ENCODE assay signal across 8 cellular contexts in genomic region chr3:172096881-172097420, GRCh38. TPM values are rescaled to one million over a fixed set of nuclear protein-coding genes. Genes with fewer than 3 reads are reported as not detected.
DNase-seq lines count a peak whose midpoint lies in the region; ATAC-seq and TF ChIP-seq lines count a peak whose summit lies in the region.

No MANE protein-coding gene starts in this region.

- H3K36me3 Mint-ChIP-seq in GM23338 (ENCODE audit: low read depth): peaks cover 4% of the 10 kb centered on the region; the same call in 2 of the 3 replicates
- H3K36me3 Mint-ChIP-seq in osteocyte (ENCODE audit: unreplicated experiment): peaks cover 10% of the 10 kb centered on the region

- no peaks in the 10 kb centered on the region for H3F3A ChIP-seq in GM23338 (replicated peaks; ENCODE audit: low read depth)

- H3K79me2 ChIP-seq in GM23338 (replicated peaks; ENCODE audit: insufficient read depth): peaks cover 92% of the 10 kb centered on the region

- POLR2A ChIA-PET in Panc1 (lab: Charles Lee): interaction anchor here (0.7 kb wide), 1 partner anchor 12 kb away, joined by 6 read pairs; no protein-coding TSS in a partner anchor

- no peaks in the 10 kb centered on the region for H3K9me3 Mint-ChIP-seq in GM23338
- H3K9me3 Mint-ChIP-seq in osteocyte (ENCODE audit: unreplicated experiment): no peaks in the 10 kb centered on the region

- no peaks in the 10 kb centered on the region for H3K9me2 ChIP-seq in GM23338 (ENCODE audit: insufficient read depth)

- H3K4me3 ChIP-seq in GM23338: no peak overlapping the region
- H3K4me3 ChIP-seq in Panc1 (ENCODE audit: low read depth in 2 of 2, low read length in 2 of 2): no peak overlapping the region

- no peak overlapping the region for H3K4me2 ChIP-seq in GM23338

- in situ Hi-C loops in Panc1 (cut with HindIII; ENCODE audit: low pct_unique_long_range_greater_than_20kb, low sequenced_read_pairs): no loop called here

- H3K27me3 ChIP-seq in GM23338 (ENCODE audit: insufficient read depth) (no peaks in the 10 kb centered on the region), Panc1 (ENCODE audit: control insufficient read depth, insufficient read depth, low read length) (no peaks in the 10 kb centered on the region)

- H3K4me1 Mint-ChIP-seq in GM23338: peaks cover 62% of the 10 kb centered on the region
- H3K4me1 Mint-ChIP-seq in osteocyte (ENCODE audit: unreplicated experiment): peaks cover 70% of the 10 kb centered on the region

- DNase-seq in GM23338 (ENCODE audit: low spot score) (peak; percentile 42), Panc1 (ENCODE audit: low read depth, low spot score) (no peak), fibroblast of peridontal ligament (ENCODE audit: extremely low read depth) (peak; percentile 67), osteocyte (ENCODE audit: extremely low spot score, unreplicated experiment) (no peak), SHP77 treated with DMSO at 0.1 percent for 48 hours (lab: John Stamatoyannopoulos, UW) (no peak)
- DNase-seq in NK-92 treated with Interleukin-12 subunit alpha and Interleukin-12 subunit beta, amount 100 ng/mL, for 24 hours (lab: John Stamatoyannopoulos, UW): no peak
- DNase-seq in effector CD8-positive, alpha-beta T cell (lab: John Stamatoyannopoulos, UW): no peak

- intact Hi-C loops in Panc1 (cut with micrococcal nuclease; ENCODE audit: unreplicated experiment): no loop called here

- H3K4me1 ChIP-seq in GM23338 (ENCODE audit: insufficient read depth): peaks cover 52% of the 10 kb centered on the region
- peaks cover 79% of the 10 kb centered on the region for H3K4me1 ChIP-seq in Panc1 (ENCODE audit: control insufficient read depth, insufficient read depth, low read length)

- TF ChIP-seq CTCF in GM23338 (conservative IDR thresholded peaks at IDR 0.05; ENCODE audit: low read depth in 2 of 2): no peak
- TF ChIP-seq CTCF in Panc1 (IDR thresholded peaks at IDR 0.05): no peak
- TF ChIP-seq CTCF in osteocyte (IDR thresholded peaks at IDR 0.05): no peak

- H3K27me3 Mint-ChIP-seq in GM23338 (ENCODE audit: insufficient read depth, low read depth, poor library complexity) (no peaks in the 10 kb centered on the region), osteocyte (ENCODE audit: unreplicated experiment) (no peaks in the 10 kb centered on the region)

- H3K27ac Mint-ChIP-seq in GM23338 (no peak overlapping the region), osteocyte (ENCODE audit: unreplicated experiment) (peak overlapping the region; percentile 79)

- no TSS peak for BruUV-seq in Panc1 (replicated peaks; lab: Mats Ljungman, UMichigan)

- H3K9me3 ChIP-seq in Panc1 (ENCODE audit: control insufficient read depth, insufficient read depth, low read depth, low read length): no peaks in the 10 kb centered on the region

- H3K27ac ChIP-seq in GM23338 (ENCODE audit: low read depth): no peak overlapping the region
- peak overlapping the region; percentile 74 for H3K27ac ChIP-seq in Panc1 (ENCODE audit: low read length)

- H3K4me3 Mint-ChIP-seq in GM23338 (no peak overlapping the region), osteocyte (ENCODE audit: unreplicated experiment) (no peak overlapping the region)

- H3K36me3 ChIP-seq in GM23338 (ENCODE audit: insufficient read depth) (no peaks in the 10 kb centered on the region), Panc1 (ENCODE audit: control insufficient read depth, insufficient read depth, low read length) (no peaks in the 10 kb centered on the region)

- H4K20me1 ChIP-seq in GM23338 (replicated peaks; ENCODE audit: insufficient read depth): 0 out of 2 replicates have a peak, but pooled peaks cover 7% of the 10 kb centered on the region

- CTCF ChIA-PET in Panc1 (lab: Charles Lee): no interaction called here

- H2AFZ ChIP-seq in GM23338: no peak overlapping the region

- no peak; the same call in 1 of the 3 replicates for ATAC-seq in GM23338
- 0 out of 2 replicates have a peak, but pooled peaks have one; percentile 23 for ATAC-seq in Panc1
- ATAC-seq in GM21447 (IDR thresholded peaks at IDR 0.05; ENCODE audit: unreplicated experiment): no peak

TF ChIP-seq in GM23338, 12 proteins besides CTCF, POLR2A, EP300 and RAD21 (continues in another document):
- no peak for TF ChIP-seq ZNF114 (CRISPR knock-in tag; IDR thresholded peaks at IDR 0.05)
- TF ChIP-seq POLR2AphosphoS5 (IDR thresholded peaks at IDR 0.05; ENCODE audit: low read depth): no peak
- no peak for TF ChIP-seq ZNF462 (CRISPR knock-in tag; IDR thresholded peaks at IDR 0.05)
- TF ChIP-seq JUNB (IDR thresholded peaks at IDR 0.05; ENCODE audit: unreplicated experiment): no peak
- TF ChIP-seq STAT1 (IDR thresholded peaks at IDR 0.05; ENCODE audit: unreplicated experiment): no peak
- TF ChIP-seq NANOG (IDR thresholded peaks at IDR 0.05; ENCODE audit: borderline replicate concordance): no peak
- TF ChIP-seq ETS1 (IDR thresholded peaks at IDR 0.05): no peak
- TF ChIP-seq ZNF331 (CRISPR knock-in tag; IDR thresholded peaks at IDR 0.05; ENCODE audit: low read depth): no peak

RNA-seq across cellular contexts. Expression of gene FNDC3B, which starts 57.6 kb away (rescaled TPM):
- total RNA-seq in GM23338 (2014; rRNA removed; shearing (Covaris generic)): 45.0 and 55.4 TPM in 2 replicates
- polyA plus RNA-seq in GM23338 (2016; fragmentation: Nextera tagmentation; extraction: Ambion mirVana): 17.8 and 19.1 TPM in 2 replicates
- total RNA-seq in Panc1 (2021; ENCODE audit: unreplicated experiment): 173 TPM
- polyA plus RNA-seq in Panc1 (2012; ENCODE audit: insufficient read length): 49.1 TPM
- 224 and 240 TPM in 2 replicates for total RNA-seq in osteocyte

Comparison
In these comparisons a context has a peak if more than half of its experiments do, and no peak if none do; other contexts are left out.
1. DNase-seq: peak in GM23338 (single experiment) and fibroblast of peridontal ligament (single experiment); none in Panc1 (single experiment), osteocyte (single experiment), SHP77 treated with DMSO at 0.1 percent for 48 hours (single experiment), NK-92 treated with Interleukin-12 subunit alpha and Interleukin-12 subunit beta, amount 100 ng/mL, for 24 hours (single experiment) and effector CD8-positive, alpha-beta T cell (single experiment).